In the genomic region with DNA sequence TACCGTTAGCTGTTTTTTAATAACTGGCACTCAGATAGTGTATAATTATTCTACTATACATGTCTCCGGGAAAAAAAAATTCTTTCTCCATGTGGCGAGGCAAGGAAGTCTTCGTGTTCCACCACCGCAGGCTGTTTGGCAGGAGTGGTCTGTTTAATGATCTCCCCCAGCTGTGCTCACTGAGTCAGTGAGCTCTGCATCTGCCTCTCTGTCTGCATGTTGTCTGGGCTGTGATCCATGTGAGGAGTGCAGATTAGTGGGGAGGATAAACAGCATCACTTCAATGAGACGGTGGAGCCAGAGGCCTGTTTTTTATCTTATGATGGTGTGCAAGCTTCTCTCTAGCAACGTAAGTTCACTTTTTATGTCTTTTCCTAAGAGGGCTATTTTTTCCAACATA, we compare ENCODE assay signal across 10 cellular contexts.
DNase-seq lines count a peak whose midpoint lies in the region; ATAC-seq and TF ChIP-seq lines count a peak whose summit lies in the region.
"Had no signal": no experiment of that assay in that cellular context is flagged by ENCODE, and none has a peak within 500 bp of the region (broad histone marks: within the 10 kb centered on the region; RNA-seq: fewer than 3 reads in every experiment).

No MANE protein-coding gene starts in this region.

- peaks cover 7% of the 10 kb centered on the region for H3K9me3 Mint-ChIP-seq in nephron progenitor cell

- peak; percentile 98 for DNase-seq in AG10803 (ENCODE audit: low read depth)
- DNase-seq in NCI-H524 (lab: John Stamatoyannopoulos, UW), result peak; percentile 67 to 76
- peak; percentile 97 for DNase-seq in fibroblast of pulmonary artery (ENCODE audit: low read depth)
- no peak for DNase-seq in nephron progenitor cell
- DNase-seq in stimulated activated CD4-positive, alpha-beta T cell treated with anti-CD3 and anti-CD28 coated beads, Interleukin-15, amount 100 ng/mL, for 24 hours, result no peak
- DNase-seq in NCI-H2029 treated with DMSO at 0.1 percent for 48 hours (lab: John Stamatoyannopoulos, UW), result no peak
- DNase-seq in DMS153 (lab: John Stamatoyannopoulos, UW), result no peak
- DNase-seq: Caco-2 had no signal

- ATAC-seq in GM21526 (IDR thresholded peaks at IDR 0.05; ENCODE audit: low FRiP score, unreplicated experiment), result no peak
- ATAC-seq: Panc1 had no signal

- peaks cover 3% of the 10 kb centered on the region for H3K27me3 Mint-ChIP-seq in nephron progenitor cell (ENCODE audit: low read depth, poor library complexity)

- H3K36me3 Mint-ChIP-seq in nephron progenitor cell (ENCODE audit: low read depth), result peaks cover 62% of the 10 kb centered on the region

- H3K4me3 Mint-ChIP-seq in nephron progenitor cell, result no peak overlapping the region

- TF ChIP-seq CTCF in AG10803 (conservative IDR thresholded peaks at IDR 0.05; ENCODE audit: low read length) (no peak), fibroblast of pulmonary artery (IDR thresholded peaks at IDR 0.05; ENCODE audit: low read length, missing control alignments) (no peak), nephron progenitor cell (IDR thresholded peaks at IDR 0.05) (no peak)

- H3K4me1 Mint-ChIP-seq in nephron progenitor cell, result peaks cover 37% of the 10 kb centered on the region

- H3K27ac Mint-ChIP-seq in nephron progenitor cell, result peak overlapping the region; percentile 19

- H3K4me3 ChIP-seq in AG10803 (ENCODE audit: low read length), result no peak overlapping the region
- no peak overlapping the region for H3K4me3 ChIP-seq in fibroblast of pulmonary artery (replicated peaks; ENCODE audit: low read depth, low read length)

Comparison
In these comparisons a context has a peak if more than half of its experiments do, and no peak if none do; other contexts are left out.
1. DNase-seq: peak in AG10803 (single experiment), NCI-H524 (2 of 2) and fibroblast of pulmonary artery (single experiment); none in nephron progenitor cell (single experiment), stimulated activated CD4-positive, alpha-beta T cell treated with anti-CD3 and anti-CD28 coated beads, Interleukin-15, amount 100 ng/mL, for 24 hours (single experiment), NCI-H2029 treated with DMSO at 0.1 percent for 48 hours (single experiment) and DMS153 (single experiment).